8 cellular contexts compared by ENCODE assay signal in the genomic region with DNA sequence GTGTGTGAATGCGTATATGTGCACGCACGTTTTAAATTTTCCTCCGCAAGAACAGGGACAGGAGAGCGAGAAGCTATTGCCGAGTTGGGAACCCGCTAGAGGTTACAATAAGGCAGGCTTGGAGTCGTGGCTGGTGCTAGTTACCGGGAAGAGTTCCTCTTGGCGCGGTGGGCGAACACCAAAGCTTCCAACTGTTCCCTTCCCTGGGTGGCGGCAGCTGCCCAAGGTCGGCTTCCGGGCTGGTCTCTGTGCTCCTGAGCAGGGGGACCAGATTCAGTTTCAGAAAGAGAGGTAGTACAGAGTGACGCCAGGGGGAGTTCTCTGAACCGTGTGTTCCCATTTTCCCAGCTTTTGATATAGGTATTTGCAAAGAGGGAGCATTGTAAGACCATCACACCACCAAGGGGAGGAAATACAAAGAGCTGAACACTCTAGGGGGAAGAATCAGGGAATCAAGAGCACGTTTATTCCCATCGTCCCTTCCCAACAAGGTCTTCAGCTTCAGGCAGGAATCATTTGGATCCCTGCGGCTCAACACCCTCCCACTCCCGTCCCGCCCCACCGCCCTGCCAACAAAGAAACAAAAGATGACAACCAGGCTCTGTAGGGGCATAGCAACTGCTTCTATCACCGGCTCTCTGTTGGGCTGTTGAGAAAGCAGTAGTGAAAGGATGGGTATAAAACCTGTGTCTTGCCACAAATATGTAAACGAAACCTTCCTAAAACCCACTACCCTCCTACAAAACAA.
DNase-seq lines count a peak whose midpoint lies in the region; ATAC-seq, FAIRE-seq and TF ChIP-seq lines count a peak whose summit lies in the region.

No MANE protein-coding gene starts in this region.

- ATAC-seq in aorta (ENCODE audit: low FRiP score): peak; percentile 49

- H3K4me3 ChIP-seq in ascending aorta (peak overlapping the region; percentile 39 to 54), liver (ENCODE audit: low read depth in 1 of 3, low read length in 3 of 3) (peak overlapping the region; percentile 9 to 59 (median 51)), aorta (ENCODE audit: low read length in 2 of 2) (peak overlapping the region; percentile 30 to 79)

- H3K9me3 ChIP-seq in ascending aorta (no peaks in the 10 kb centered on the region), liver (ENCODE audit: control insufficient read depth in 4 of 4, low read length in 3 of 4) (no peaks in the 10 kb centered on the region), aorta (ENCODE audit: control insufficient read depth, low read length) (no peaks in the 10 kb centered on the region)

- DNase-seq in stimulated activated CD4-positive, alpha-beta T cell treated with anti-CD3 and anti-CD28 coated beads, Interleukin-15, amount 100 ng/mL, for 24 hours: peak; percentile 1
- no peak for DNase-seq in stimulated activated CD4-positive, alpha-beta T cell treated with anti-CD3 and anti-CD28 coated beads, Interleukin-4, amount 100 ng/mL, for 24 hours
- DNase-seq in ascending aorta (ENCODE audit: low spot score in 2 of 2): no peak
- no peak for DNase-seq in aorta
- DNase-seq in GM12892 (ENCODE audit: insufficient read length): no peak
- no peak for DNase-seq in effector CD4-positive, alpha-beta T cell
- no peak for DNase-seq in activated CD4-positive, alpha-beta T cell treated with anti-CD3 and anti-CD28 coated beads, Interleukin-2, amount 50 U/mL, for 1 hour

- WGBS in liver: 12% methylated on average over 25 of the region's 25 CpGs
- 4 to 19% methylated on average over 25 of the region's 25 CpGs for WGBS in aorta, 2 donors

- FAIRE-seq in GM12892 (lab: Jason Lieb, UNC): no peak

- peak overlapping the region in 1 of 2 donors; percentile 19 for H3K9ac ChIP-seq in liver (ENCODE audit: low read depth in 1 of 2, low read length in 2 of 2)

- peak overlapping the region; percentile 59 to 61 for H3K27ac ChIP-seq in ascending aorta
- H3K27ac ChIP-seq in liver (ENCODE audit: low read depth in 1 of 2, low read length in 2 of 2): no peak overlapping the region
- no peak overlapping the region for H3K27ac ChIP-seq in aorta (ENCODE audit: low read depth in 1 of 2, low read length in 2 of 2)

- H3K36me3 ChIP-seq in ascending aorta (no peaks in the 10 kb centered on the region), liver (ENCODE audit: control insufficient read depth in 4 of 4, insufficient read depth in 3 of 4, low read depth in 1 of 4, low read length in 3 of 4) (no peaks in the 10 kb centered on the region), aorta (ENCODE audit: control insufficient read depth in 1 of 2, insufficient read depth in 2 of 2, low read length in 1 of 2) (no peaks in the 10 kb centered on the region)

- intact Hi-C loops in ascending aorta (cut with DNase I): no loop called here
- intact Hi-C loops in aorta (cut with DNase I): no loop called here

- no peak for TF ChIP-seq CTCF in ascending aorta (IDR thresholded peaks at IDR 0.05)
- no peak for TF ChIP-seq CTCF in liver (IDR thresholded peaks at IDR 0.05; ENCODE audit: low read depth, low read length, missing input control)

- no peak for TF ChIP-seq POLR2A in GM12892 (IDR thresholded peaks at IDR 0.05; ENCODE audit: low read depth, low read length)

- H3K27me3 ChIP-seq in ascending aorta (no peaks in the 10 kb centered on the region), liver (ENCODE audit: control insufficient read depth in 4 of 4, insufficient read depth in 4 of 4, low read length in 3 of 4) (no peaks in the 10 kb centered on the region), aorta (ENCODE audit: control insufficient read depth in 1 of 2, insufficient read depth in 2 of 2, low read length in 1 of 2) (no peaks in the 10 kb centered on the region)

- H3K4me1 ChIP-seq in ascending aorta: no peaks in the 10 kb centered on the region
- H3K4me1 ChIP-seq in liver (ENCODE audit: control insufficient read depth in 4 of 4, insufficient read depth in 4 of 4, low read length in 3 of 4): peaks cover 3 to 22% (median 12%) of the 10 kb centered on the region in 4 donors
- no peaks in the 10 kb centered on the region for H3K4me1 ChIP-seq in aorta (ENCODE audit: control insufficient read depth in 1 of 2, insufficient read depth in 2 of 2, low read length in 2 of 2)

- no peak for TF ChIP-seq RAD21 in liver (IDR thresholded peaks at IDR 0.05)

TF ChIP-seq in liver, 16 proteins besides CTCF, POLR2A, EP300 and RAD21:
- TF ChIP-seq FOXA2 (IDR thresholded peaks at IDR 0.05) (no peak), HNF4A (conservative IDR thresholded peaks at IDR 0.05) (no peak), RXRA (IDR thresholded peaks at IDR 0.05) (no peak), HNF4G (IDR thresholded peaks at IDR 0.05) (no peak), EGR1 (IDR thresholded peaks at IDR 0.05; ENCODE audit: low read depth in 2 of 2) (no peak), MAX (IDR thresholded peaks at IDR 0.05) (no peak), REST (IDR thresholded peaks at IDR 0.05) (no peak), YY1 (IDR thresholded peaks at IDR 0.05) (no peak), GABPA (IDR thresholded peaks at IDR 0.05 in 1 of 2, conservative IDR thresholded peaks at IDR 0.05 in 1 of 2) (no peak), NR2F2 (IDR thresholded peaks at IDR 0.05) (no peak), SP1 (IDR thresholded peaks at IDR 0.05) (no peak), FOXA1 (IDR thresholded peaks at IDR 0.05) (no peak)
- TF ChIP-seq, protein P1, sequence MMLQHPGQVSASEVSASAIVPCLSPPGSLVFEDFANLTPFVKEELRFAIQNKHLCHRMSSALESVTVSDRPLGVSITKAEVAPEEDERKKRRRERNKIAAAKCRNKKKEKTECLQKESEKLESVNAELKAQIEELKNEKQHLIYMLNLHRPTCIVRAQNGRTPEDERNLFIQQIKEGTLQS (IDR thresholded peaks at IDR 0.05): no peak
TF ChIP-seq in liver: peak in this region for 0.

Comparison
In these comparisons a context has a peak if more than half of its experiments do, and no peak if none do; other contexts are left out.
1. H3K27ac ChIP-seq: peak in ascending aorta (2 of 2); none in liver (0 of 2) and aorta (0 of 2).
2. Peak in every context shown above with its lines, with median percentiles within 50 percentile points of each other: H3K4me3 ChIP-seq.